Comparison of ENCODE assay signal across 8 cellular contexts in genomic region chr19:12790628-12791344, GRCh38. TPM values are rescaled to one million over a fixed set of nuclear protein-coding genes. Genes with fewer than 3 reads are reported as not detected.
DNase-seq lines count a peak whose midpoint lies in the region; ATAC-seq, FAIRE-seq and TF ChIP-seq lines count a peak whose summit lies in the region.

No MANE protein-coding gene starts in this region.

- H3K4me3 ChIP-seq in astrocyte (ENCODE audit: insufficient read depth, low read depth, low read length) (peak overlapping the region; percentile 51), lower lobe of right lung (peak overlapping the region; percentile 95)

- no peak for FAIRE-seq in astrocyte (lab: Jason Lieb, UNC)

- H4K20me1 ChIP-seq in astrocyte (ENCODE audit: insufficient read depth, low read length) = peaks cover 19% of the 10 kb centered on the region

- peak overlapping the region; percentile 91 for H3K4me2 ChIP-seq in astrocyte (ENCODE audit: low read length)

- TF ChIP-seq CTCF in astrocyte (IDR thresholded peaks at IDR 0.05; ENCODE audit: insufficient read depth, low read depth, low read length) (no peak), lower lobe of right lung (IDR thresholded peaks at IDR 0.05) (no peak), type B pancreatic cell (conservative IDR thresholded peaks at IDR 0.05) (no peak)

- peaks cover 14% of the 10 kb centered on the region for H3K36me3 Mint-ChIP-seq in activated naive CD4-positive, alpha-beta T cell treated with anti-CD3 and anti-CD28 coated beads for 36 hours (ENCODE audit: low read depth)
- H3K36me3 Mint-ChIP-seq in astrocyte (ENCODE audit: low read depth, unreplicated experiment) (no peaks in the 10 kb centered on the region), type B pancreatic cell (no peaks in the 10 kb centered on the region)

- peak overlapping the region; percentile 94 for H3K9ac ChIP-seq in astrocyte (ENCODE audit: low read length)

- no peaks in the 10 kb centered on the region for H3K9me3 ChIP-seq in astrocyte (ENCODE audit: insufficient read depth, low read depth, low read length)
- no peaks in the 10 kb centered on the region for H3K9me3 ChIP-seq in lower lobe of right lung

- H3K27me3 ChIP-seq in astrocyte (ENCODE audit: insufficient read depth, low read length) (no peaks in the 10 kb centered on the region), lower lobe of right lung (ENCODE audit: low read depth) (no peaks in the 10 kb centered on the region)

- DNase-seq in activated naive CD4-positive, alpha-beta T cell treated with anti-CD3 and anti-CD28 coated beads for 36 hours = no peak
- DNase-seq in activated naive CD4-positive, alpha-beta T cell treated with anti-CD3 and anti-CD28 coated beads, Interleukin-2, amount 50 U/mL, for 16 hours = no peak
- no peak for DNase-seq in astrocyte (ENCODE audit: low read depth)
- DNase-seq in lower lobe of right lung = no peak
- DNase-seq in type B pancreatic cell (ENCODE audit: extremely low spot score, unreplicated experiment) = no peak
- no peak for DNase-seq in COLO668 (lab: John Stamatoyannopoulos, UW; ENCODE audit: unreplicated experiment)
- DNase-seq in MV-4-11 (lab: John Stamatoyannopoulos, UW) = no peak

- H3K9me3 Mint-ChIP-seq in activated naive CD4-positive, alpha-beta T cell treated with anti-CD3 and anti-CD28 coated beads for 36 hours = no peaks in the 10 kb centered on the region
- H3K9me3 Mint-ChIP-seq in astrocyte (ENCODE audit: unreplicated experiment) (no peaks in the 10 kb centered on the region), type B pancreatic cell (no peaks in the 10 kb centered on the region)

- no peaks in the 10 kb centered on the region for H3K36me3 ChIP-seq in astrocyte (ENCODE audit: insufficient read depth, low read length)
- H3K36me3 ChIP-seq in lower lobe of right lung = no peaks in the 10 kb centered on the region

- peak overlapping the region; percentile 96 for H3K27ac Mint-ChIP-seq in activated naive CD4-positive, alpha-beta T cell treated with anti-CD3 and anti-CD28 coated beads for 36 hours
- peak overlapping the region; percentile 96 for H3K27ac Mint-ChIP-seq in astrocyte (ENCODE audit: unreplicated experiment)
- H3K27ac Mint-ChIP-seq in type B pancreatic cell = peak overlapping the region; percentile 98

- intact Hi-C loops in activated naive CD4-positive, alpha-beta T cell treated with anti-CD3 and anti-CD28 coated beads for 36 hours (cut with micrococcal nuclease) = loop anchor here (1.0 to 2.0 kb wide), 4 partner anchors 8 to 366 kb away; partner anchors contain the start of genes CALR and PRDX2
- intact Hi-C loops in lower lobe of right lung (cut with DNase I) = no loop called here

- peaks cover 29% of the 10 kb centered on the region for H3K4me1 Mint-ChIP-seq in activated naive CD4-positive, alpha-beta T cell treated with anti-CD3 and anti-CD28 coated beads for 36 hours (ENCODE audit: low read depth)
- H3K4me1 Mint-ChIP-seq in astrocyte (ENCODE audit: low read depth, unreplicated experiment) (peaks cover 23% of the 10 kb centered on the region), type B pancreatic cell (ENCODE audit: unreplicated experiment) (peaks cover 30% of the 10 kb centered on the region)

- no peaks in the 10 kb centered on the region for H3K27me3 Mint-ChIP-seq in activated naive CD4-positive, alpha-beta T cell treated with anti-CD3 and anti-CD28 coated beads for 36 hours (ENCODE audit: low read depth)
- H3K27me3 Mint-ChIP-seq in astrocyte (ENCODE audit: low read depth, unreplicated experiment) (no peaks in the 10 kb centered on the region), type B pancreatic cell (no peaks in the 10 kb centered on the region)

- H3K4me1 ChIP-seq in astrocyte (ENCODE audit: insufficient read depth, low read length) (peaks cover 36% of the 10 kb centered on the region), lower lobe of right lung (peaks cover 52% of the 10 kb centered on the region)

- CTCF ChIA-PET in activated naive CD4-positive, alpha-beta T cell treated with anti-CD3 and anti-CD28 coated beads for 36 hours (lab: Charles Lee) = interaction anchor here (0.9 to 13.8 kb wide), 3 partner anchors 8 to 26 kb away, joined by 4 to 303 read pairs (median 40); partner anchors contain the start of gene HOOK2

- peak overlapping the region; percentile 58 for H2AFZ ChIP-seq in astrocyte (ENCODE audit: low read depth, low read length)

- H3K4me3 Mint-ChIP-seq in activated naive CD4-positive, alpha-beta T cell treated with anti-CD3 and anti-CD28 coated beads for 36 hours = peak overlapping the region; percentile 97
- H3K4me3 Mint-ChIP-seq in astrocyte (ENCODE audit: unreplicated experiment) = peak overlapping the region; percentile 85
- peak overlapping the region; percentile 94 for H3K4me3 Mint-ChIP-seq in type B pancreatic cell

- ATAC-seq in lower lobe of right lung (no peak), HG02840 (IDR thresholded peaks at IDR 0.05; ENCODE audit: low FRiP score, unreplicated experiment) (no peak)

- H3K79me2 ChIP-seq in astrocyte (ENCODE audit: insufficient read depth, low read length) = peaks cover 21% of the 10 kb centered on the region

- H3K27ac ChIP-seq in astrocyte (ENCODE audit: low read depth, low read length) (peak overlapping the region; percentile 54), lower lobe of right lung (peak overlapping the region; percentile 99)

RNA-seq across cellular contexts. Expression of gene JUNB, which starts 0.5 kb away (rescaled TPM):
- total RNA-seq in activated naive CD4-positive, alpha-beta T cell treated with anti-CD3 and anti-CD28 coated beads for 36 hours = 100 to 1,000 TPM; 292 to 296 TPM
- total RNA-seq in astrocyte (101 and 126 TPM in 2 replicates), lower lobe of right lung (131 TPM), type B pancreatic cell (ENCODE audit: low replicate concordance) (31.3 and 116 TPM in 2 replicates)

RNA-seq across cellular contexts. Expression of gene PRDX2, which starts 10.8 kb away (rescaled TPM):
- total RNA-seq in activated naive CD4-positive, alpha-beta T cell treated with anti-CD3 and anti-CD28 coated beads for 36 hours = 100 to 1,000 TPM; 237 to 249 TPM
- total RNA-seq in astrocyte (145 and 166 TPM in 2 replicates), lower lobe of right lung (101 TPM), type B pancreatic cell (ENCODE audit: low replicate concordance) (416 and 497 TPM in 2 replicates)

RNA-seq across cellular contexts. Expression of gene THSD8, which starts 11.1 kb away (rescaled TPM):
- 10 to 100 TPM; 41.4 to 43.2 TPM for total RNA-seq in activated naive CD4-positive, alpha-beta T cell treated with anti-CD3 and anti-CD28 coated beads for 36 hours
- total RNA-seq in astrocyte = 3.6 and 4.5 TPM in 2 replicates
- total RNA-seq in lower lobe of right lung = 1.5 TPM
- total RNA-seq in type B pancreatic cell (ENCODE audit: low replicate concordance) = 10.1 and 19.4 TPM in 2 replicates

RNA-seq across cellular contexts. Expression of gene HOOK2, which starts 15.4 kb away (rescaled TPM):
- 10 to 100 TPM; 14.0 to 14.9 TPM for total RNA-seq in activated naive CD4-positive, alpha-beta T cell treated with anti-CD3 and anti-CD28 coated beads for 36 hours
- total RNA-seq in astrocyte = 21.7 and 25.9 TPM in 2 replicates
- 57.5 TPM for total RNA-seq in lower lobe of right lung
- 50.1 and 55.0 TPM in 2 replicates for total RNA-seq in type B pancreatic cell (ENCODE audit: low replicate concordance)

RNA-seq across cellular contexts. Expression of gene RNASEH2A, which starts 15.6 kb away (rescaled TPM):
- 10 to 100 TPM; 54.8 to 55.6 TPM for total RNA-seq in activated naive CD4-positive, alpha-beta T cell treated with anti-CD3 and anti-CD28 coated beads for 36 hours
- total RNA-seq in astrocyte = 5.4 and 10.5 TPM in 2 replicates
- total RNA-seq in lower lobe of right lung = 10.9 TPM
- 13.7 and 37.2 TPM in 2 replicates for total RNA-seq in type B pancreatic cell (ENCODE audit: low replicate concordance)
